8 cellular contexts compared by ENCODE assay signal in genomic region chr7:148987010-148987750, GRCh38. TPM values are rescaled to one million over a fixed set of nuclear protein-coding genes. Genes with fewer than 3 reads are reported as not detected.
DNase-seq lines count a peak whose midpoint lies in the region; ATAC-seq and TF ChIP-seq lines count a peak whose summit lies in the region.

No MANE protein-coding gene starts in this region.

- H3K9ac ChIP-seq in mammary epithelial cell (ENCODE audit: insufficient read depth, low read length) (peak overlapping the region; percentile 74), smooth muscle cell (ENCODE audit: low read depth) (peak overlapping the region; percentile 93)

- H2AFZ ChIP-seq in mammary epithelial cell (ENCODE audit: low read depth, low read length) = peak overlapping the region; percentile 98
- peak overlapping the region; percentile 100 for H2AFZ ChIP-seq in smooth muscle cell (ENCODE audit: low read depth)

- H3K4me1 ChIP-seq in mammary epithelial cell (ENCODE audit: insufficient read depth, low read length) (peaks cover 29% of the 10 kb centered on the region), smooth muscle cell (ENCODE audit: low read depth) (peaks cover 3% of the 10 kb centered on the region)

- dilution Hi-C loops in mammary epithelial cell (cut with HindIII; ENCODE audit: low sequenced_read_pairs) = no loop called here

- ATAC-seq in GM18870 (IDR thresholded peaks at IDR 0.05; ENCODE audit: unreplicated experiment) (peak; percentile 76), HG03108 (IDR thresholded peaks at IDR 0.05; ENCODE audit: unreplicated experiment) (peak; percentile 95)

- H3K79me2 ChIP-seq in mammary epithelial cell (ENCODE audit: insufficient read depth, low read length) (no peaks in the 10 kb centered on the region), smooth muscle cell (ENCODE audit: low read depth) (no peaks in the 10 kb centered on the region)

- TF ChIP-seq CTCF in VCaP (conservative IDR thresholded peaks at IDR 0.05) (no peak), mammary epithelial cell (conservative IDR thresholded peaks at IDR 0.05 in 1 of 2, IDR thresholded peaks at IDR 0.05 in 1 of 2; ENCODE audit: extremely low read depth in 1 of 2, insufficient read depth in 1 of 2, low read depth in 1 of 2, low read length in 2 of 2) (no peak), smooth muscle cell (IDR thresholded peaks at IDR 0.05; ENCODE audit: borderline replicate concordance, insufficient read depth, poor library complexity, severe bottlenecking) (no peak)

- in situ Hi-C loops in ACHN (cut with HindIII; ENCODE audit: low pct_ligation_motif_present, low pct_unique_long_range_greater_than_20kb, low sequenced_read_pairs) = no loop called here
- in situ Hi-C loops in mammary epithelial cell (cut with MboI; ENCODE audit: low sequenced_read_pairs in 2 of 2) = no loop called here

- H3K27me3 ChIP-seq in mammary epithelial cell (ENCODE audit: insufficient read depth, low read length) (no peaks in the 10 kb centered on the region), smooth muscle cell (ENCODE audit: low read depth) (no peaks in the 10 kb centered on the region)

- TSS peak; percentile 99 for BruUV-seq in mammary epithelial cell (replicated peaks; lab: Mats Ljungman, UMichigan)

- peak overlapping the region; percentile 79 for H3K4me2 ChIP-seq in mammary epithelial cell (ENCODE audit: insufficient read depth, low read depth, low read length)
- H3K4me2 ChIP-seq in smooth muscle cell = peak overlapping the region; percentile 91

- CTCF ChIA-PET in mammary epithelial cell (lab: Charles Lee; ENCODE audit: low non-redundant PET) = no interaction called here

- H3K36me3 ChIP-seq in mammary epithelial cell (ENCODE audit: insufficient read depth, low read length) (no peaks in the 10 kb centered on the region), smooth muscle cell (ENCODE audit: low read depth) (no peaks in the 10 kb centered on the region)

- 2% methylated on average over 17 of the region's 17 CpGs for WGBS in mammary epithelial cell (ENCODE audit: low coverage, missing lambda C conversion rate)
- WGBS in smooth muscle cell (ENCODE audit: low lambda C conversion rate) = 2% methylated on average over 17 of the region's 17 CpGs

- no peaks in the 10 kb centered on the region for H3K9me3 ChIP-seq in mammary epithelial cell (replicated peaks; ENCODE audit: insufficient read depth, low read length)
- no peaks in the 10 kb centered on the region for H3K9me3 ChIP-seq in smooth muscle cell (replicated peaks; ENCODE audit: low read depth)

- H4K20me1 ChIP-seq in mammary epithelial cell (ENCODE audit: insufficient read depth, low read length) (no peaks in the 10 kb centered on the region), smooth muscle cell (ENCODE audit: low read depth) (no peaks in the 10 kb centered on the region)

- H3K4me3 ChIP-seq in mammary epithelial cell (replicated peaks in 1 of 3; ENCODE audit: insufficient read depth in 1 of 3, low read depth in 2 of 3, low read length in 3 of 3) (peak overlapping the region; percentile 54 to 59 (median 56)), smooth muscle cell (peak overlapping the region; percentile 85)

- intact Hi-C loops in mammary epithelial cell (cut with micrococcal nuclease) = loop anchor here (1.0 to 2.0 kb wide), 4 partner anchors 41 to 104 kb away; partner anchors contain the start of genes PDIA4 and ZNF786

- H3K27ac ChIP-seq in VCaP (peak overlapping the region; percentile 75), mammary epithelial cell (ENCODE audit: insufficient read depth, low read depth, low read length) (peak overlapping the region; percentile 84), smooth muscle cell (ENCODE audit: low read depth) (peak overlapping the region; percentile 94)

- peaks cover 13% of the 10 kb centered on the region for H3F3A ChIP-seq in smooth muscle cell (ENCODE audit: low read depth)

- peak; percentile 95 for DNase-seq in ACHN
- DNase-seq in NCI-H2171 treated with DMSO at 0.1 percent for 48 hours (lab: John Stamatoyannopoulos, UW) = peak; percentile 96
- DNase-seq in mammary epithelial cell = peak; percentile 81
- peak; percentile 94 for DNase-seq in iPS-NIHi7 (ENCODE audit: extremely low spot score)
- DNase-seq in smooth muscle cell (lab: John Stamatoyannopoulos, UW; ENCODE audit: unreplicated experiment) = peak; percentile 20

RNA-seq across cellular contexts. Expression of gene PDIA4, which starts 41.1 kb away (rescaled TPM):
- total RNA-seq in mammary epithelial cell (100 to 1,000 TPM; 175 to 189 TPM), smooth muscle cell (178 and 229 TPM in 2 replicates)
- polyA plus RNA-seq in mammary epithelial cell (194 TPM), smooth muscle cell (211 and 316 TPM in 2 replicates)
- polyA minus RNA-seq in mammary epithelial cell = 145 TPM

Comparison
In these comparisons a context has a peak if more than half of its experiments do, and no peak if none do; other contexts are left out.
1. Peak in every context shown above with its lines: DNase-seq, ATAC-seq, H3K4me3 ChIP-seq and H3K27ac ChIP-seq.
2. DNase-seq: peak in every context shown above with its lines; median percentile 96 in NCI-H2171 treated with DMSO at 0.1 percent for 48 hours; 95 in ACHN; 94 in iPS-NIHi7; 81 in mammary epithelial cell; 20 in smooth muscle cell.